ENCODE assay signal across 7 cellular contexts in the genomic region with DNA sequence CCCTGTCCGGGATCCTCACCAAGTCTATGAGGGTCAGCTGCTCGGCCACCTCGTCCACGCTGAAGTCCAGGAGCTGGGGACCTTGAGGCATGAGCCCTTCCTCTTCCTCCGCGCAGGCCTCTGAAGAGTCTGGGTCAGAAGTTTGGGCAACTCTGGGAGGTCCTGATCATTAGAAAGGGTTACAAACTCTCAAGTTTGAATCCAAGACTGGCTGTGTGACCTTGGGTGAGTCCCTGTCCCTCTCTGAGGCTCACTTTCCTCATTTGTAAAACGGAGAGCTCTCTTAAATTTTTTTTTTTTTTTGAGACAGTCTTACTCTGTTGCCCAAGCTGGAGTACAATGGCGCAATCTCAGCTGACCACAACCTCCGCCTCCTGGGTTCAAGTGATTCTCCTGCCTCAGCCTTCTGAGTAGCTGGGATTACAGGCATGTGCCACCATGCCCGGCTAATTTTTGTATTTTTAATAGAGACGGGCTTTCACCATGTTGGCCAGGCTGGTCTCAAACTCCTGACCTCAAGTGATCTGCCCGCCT. TPM values are rescaled to one million over a fixed set of nuclear protein-coding genes. Genes with fewer than 3 reads are reported as not detected.
"Had no signal": no experiment of that assay in that cellular context is flagged by ENCODE, and none has a peak within 500 bp of the region (broad histone marks: within the 10 kb centered on the region; RNA-seq: fewer than 3 reads in every experiment).

No MANE protein-coding gene starts in this region.

RNA-seq across cellular contexts. Expression of a gene that starts 12.3 kb away (rescaled TPM):
- total RNA-seq: activated naive CD4-positive, alpha-beta T cell treated with anti-CD3 and anti-CD28 coated beads, Interleukin-2, amount 50 U/mL, for 72 hours; activated T-cell treated with anti-CD3 and anti-CD28 coated beads, Interleukin-2, amount 50 U/mL, for 72 hours; foreskin keratinocyte; mononuclear cell; T-helper 1 cell treated with Interleukin-12 subunit alpha and Interleukin-12 subunit beta and Interleukin-4 antibody, amounts not matched to agents 30 ng/mL and 1 ng/mL, for 36 hours had no signal

RNA-seq across cellular contexts. Expression of a gene that starts 28.2 kb away (rescaled TPM):
- total RNA-seq: bronchial epithelial cell; mononuclear cell; natural killer cell; T-helper 1 cell treated with Interleukin-12 subunit alpha and Interleukin-12 subunit beta and Interleukin-4 antibody, amounts not matched to agents 30 ng/mL and 1 ng/mL, for 36 hours had no signal
